Comparison of ENCODE assay signal across 19 cellular contexts in genomic region chr7:103810112-103810744, GRCh38.
DNase-seq lines count a peak whose midpoint lies in the region; ATAC-seq and TF ChIP-seq lines count a peak whose summit lies in the region.
"Had no signal": no experiment of that assay in that cellular context is flagged by ENCODE, and none has a peak within 500 bp of the region (broad histone marks: within the 10 kb centered on the region; RNA-seq: fewer than 3 reads in every experiment).

No MANE protein-coding gene starts in this region.

- H3K9me3 ChIP-seq in iPS-20b (ENCODE audit: insufficient read depth, low read depth, low read length), result no peaks in the 10 kb centered on the region
- no peaks in the 10 kb centered on the region for H3K9me3 ChIP-seq in gastrocnemius medialis
- H3K9me3 ChIP-seq: body of pancreas, left ventricle myocardium inferior, SJSA1 had no signal

- H3K27me3 ChIP-seq in iPS-20b (ENCODE audit: insufficient read depth, low read length) (no peaks in the 10 kb centered on the region), gastrocnemius medialis (no peaks in the 10 kb centered on the region)
- H3K27me3 ChIP-seq: body of pancreas, foreskin keratinocyte had no signal

- peak; percentile 64 for DNase-seq in NCI-H69 (lab: John Stamatoyannopoulos, UW)
- peak; percentile 69 for DNase-seq in renal cortical epithelial cell (ENCODE audit: low read depth)
- DNase-seq in NCI-H2081 (lab: John Stamatoyannopoulos, UW), result no peak
- no peak for DNase-seq in gastrocnemius medialis
- DNase-seq: activated B cell treated with CpG ODN at 0.5 μM for 24 hours; activated naive CD8-positive, alpha-beta T cell treated with anti-CD3 and anti-CD28 coated beads for 36 hours; body of pancreas; COR-L47; foreskin keratinocyte; left ventricle myocardium inferior; NCI-H2081 treated with DMSO at 0.1 percent for 48 hours; NCI-H526 treated with DMSO at 0.1 percent for 48 hours; stimulated activated CD4-positive, alpha-beta T cell treated with anti-CD3 and anti-CD28 coated beads, Interleukin-2, amount 100 ng/mL, for 48 hours had no signal

- ATAC-seq in GM18907 (IDR thresholded peaks at IDR 0.05; ENCODE audit: unreplicated experiment) (peak; percentile 65), HG03565 (IDR thresholded peaks at IDR 0.05; ENCODE audit: unreplicated experiment) (no peak), HG02588 (IDR thresholded peaks at IDR 0.05; ENCODE audit: unreplicated experiment) (no peak), gastrocnemius medialis (no peak)
- ATAC-seq: body of pancreas, foreskin keratinocyte had no signal

- no peak for TF ChIP-seq CTCF in gastrocnemius medialis (IDR thresholded peaks at IDR 0.05 in 4 of 5, conservative IDR thresholded peaks at IDR 0.05 in 1 of 5)

- 0 out of 2 replicates have a peak overlapping the region, but pooled peaks have one; percentile 2 for H3K9ac ChIP-seq in iPS-20b (ENCODE audit: low read depth, low read length)
- H3K9ac ChIP-seq: parathyroid adenoma had no signal

- in situ Hi-C loops in gastrocnemius medialis (cut with MboI; ENCODE audit: low sequenced_read_pairs in 4 of 4), result no loop called here

- H3K4me1 ChIP-seq in iPS-20b (ENCODE audit: insufficient read depth, low read length) (peaks cover 15% of the 10 kb centered on the region; the same call in 1 of the 2 replicates), gastrocnemius medialis (no peaks in the 10 kb centered on the region)
- H3K4me1 ChIP-seq: body of pancreas, foreskin keratinocyte, left ventricle myocardium inferior, parathyroid adenoma, SJSA1 had no signal

- H3K36me3 ChIP-seq in iPS-20b (ENCODE audit: insufficient read depth, low read depth, low read length) (no peaks in the 10 kb centered on the region), gastrocnemius medialis (no peaks in the 10 kb centered on the region)
- H3K36me3 ChIP-seq: left ventricle myocardium inferior, SJSA1 had no signal

- TF ChIP-seq POLR2A in gastrocnemius medialis (IDR thresholded peaks at IDR 0.05), result no peak

- intact Hi-C loops in gastrocnemius medialis (cut with DNase I; ENCODE audit: low total_unique reads), result no loop called here

- H3K4me3 ChIP-seq in iPS-20b (ENCODE audit: low read length) (no peak overlapping the region), gastrocnemius medialis (no peak overlapping the region)
- H3K4me3 ChIP-seq: body of pancreas, left ventricle myocardium inferior, SJSA1 had no signal

- H3K27ac ChIP-seq in iPS-20b (ENCODE audit: low read length), result no peak overlapping the region
- H3K27ac ChIP-seq in gastrocnemius medialis, result no peak overlapping the region
- H3K27ac ChIP-seq: body of pancreas, foreskin keratinocyte, left ventricle myocardium inferior, parathyroid adenoma, SJSA1 had no signal

Comparison
In these comparisons a context has a peak if more than half of its experiments do, and no peak if none do; other contexts are left out.
1. DNase-seq: peak in NCI-H69 (single experiment) and renal cortical epithelial cell (single experiment); none in NCI-H2081 (0 of 2) and gastrocnemius medialis (0 of 2).